ENCODE assay signal across 18 cellular contexts in genomic region chrX:8504451-8504850, GRCh38. TPM values are rescaled to one million over a fixed set of nuclear protein-coding genes. Genes with fewer than 3 reads are reported as not detected.
DNase-seq lines count a peak whose midpoint lies in the region; ATAC-seq and TF ChIP-seq lines count a peak whose summit lies in the region.
"Had no signal": no experiment of that assay in that cellular context is flagged by ENCODE, and none has a peak within 500 bp of the region (broad histone marks: within the 10 kb centered on the region; RNA-seq: fewer than 3 reads in every experiment).

No MANE protein-coding gene starts in this region.

- H3K4me3 ChIP-seq in fibroblast of the aortic adventitia (ENCODE audit: low read depth, low read length) (no peak overlapping the region), skeletal muscle cell (ENCODE audit: low read depth, low read length) (no peak overlapping the region)
- H3K4me3 ChIP-seq: BLaER1, cardiac muscle cell had no signal

- ATAC-seq in GM19467 (IDR thresholded peaks at IDR 0.05; ENCODE audit: unreplicated experiment) (no peak), HG02981 (IDR thresholded peaks at IDR 0.05; ENCODE audit: unreplicated experiment) (no peak)

- DNase-seq in HPDE6-E6E7 (ENCODE audit: extremely low spot score) (peak; percentile 22), amniotic epithelial cell (ENCODE audit: low read depth) (peak; percentile 89), fibroblast of the aortic adventitia (ENCODE audit: low read depth) (peak; percentile 12), skeletal muscle cell (ENCODE audit: low read depth) (peak; percentile 25), CD1c-positive myeloid dendritic cell (ENCODE audit: extremely low spot score) (no peak), GM13976 (ENCODE audit: low spot score) (no peak)
- DNase-seq: activated naive CD4-positive, alpha-beta T cell treated with anti-CD3 and anti-CD28 coated beads, Interleukin-2, amount 10 ng/mL, durations not matched to agents 7 days and 5 days; activated T-cell treated with anti-CD3 and anti-CD28 coated beads for 4 hours; DMS 273 treated with DMSO at 0.1 percent for 48 hours; effector CD8-positive, alpha-beta T cell; GOT3; NCI-H1105; NCI-H774 had no signal

- in situ Hi-C loops in GM13976 (cut with MboI; ENCODE audit: low sequenced_read_pairs, unreplicated experiment) = no loop called here

- TF ChIP-seq CTCF in fibroblast of the aortic adventitia (IDR thresholded peaks at IDR 0.05; ENCODE audit: insufficient read depth, low read length) (no peak), GM13976 (IDR thresholded peaks at IDR 0.05; ENCODE audit: borderline replicate concordance, control extremely low read depth, extremely low read depth, insufficient read depth, missing control alignments) (no peak)

RNA-seq across cellular contexts. Expression of gene VCX3B, which starts 39.8 kb away (rescaled TPM):
- not detected in 2 replicates for total RNA-seq in fibroblast of the aortic adventitia (ENCODE audit: low replicate concordance)
- total RNA-seq: myocyte had no signal

Comparison
In these comparisons a context has a peak if more than half of its experiments do, and no peak if none do; other contexts are left out.
1. DNase-seq: peak in HPDE6-E6E7 (single experiment), amniotic epithelial cell (single experiment), fibroblast of the aortic adventitia (single experiment) and skeletal muscle cell (single experiment); none in CD1c-positive myeloid dendritic cell (single experiment) and GM13976 (single experiment).